ENCODE assay signal across 9 cellular contexts in genomic region chr19:51691122-51692064, GRCh38. TPM values are rescaled to one million over a fixed set of nuclear protein-coding genes. Genes with fewer than 3 reads are reported as not detected.
DNase-seq lines count a peak whose midpoint lies in the region; ATAC-seq, FAIRE-seq and TF ChIP-seq lines count a peak whose summit lies in the region.
"Had no signal": no experiment of that assay in that cellular context is flagged by ENCODE, and none has a peak within 500 bp of the region (broad histone marks: within the 10 kb centered on the region; RNA-seq: fewer than 3 reads in every experiment).

No MANE protein-coding gene starts in this region.

- H3K4me1 ChIP-seq in adrenal gland (replicated peaks in 1 of 2) (peaks cover 25 to 43% of the 10 kb centered on the region in 2 donors), kidney (ENCODE audit: control insufficient read depth in 1 of 2, insufficient read depth in 1 of 2, low read depth in 1 of 2, low read length in 2 of 2) (peaks cover 18 to 25% of the 10 kb centered on the region in 2 donors)

- H3K36me3 ChIP-seq in adrenal gland (replicated peaks in 1 of 2) (peaks cover 0 to 30% of the 10 kb centered on the region in 2 donors), kidney (ENCODE audit: control insufficient read depth in 1 of 2, insufficient read depth in 2 of 2, low read length in 2 of 2) (peaks cover 7 to 16% of the 10 kb centered on the region in 2 donors)

- no peak for DNase-seq in left cardiac atrium
- no peak for DNase-seq in left ventricle myocardium superior
- peak in 3 of 7 donors; percentile 22 to 46 (median 27) for DNase-seq in adrenal gland
- peak; percentile 64 for DNase-seq in kidney
- no peak for DNase-seq in substantia nigra (lab: John Stamatoyannopoulos, UW)
- DNase-seq in stimulated activated CD4-positive, alpha-beta T cell treated with anti-CD3 and anti-CD28 coated beads, Interleukin-4, amount 100 ng/mL, for 24 hours, result no peak
- no peak for DNase-seq in NCI-H1694 treated with DMSO at 0.1 percent for 48 hours (lab: John Stamatoyannopoulos, UW)

- intact Hi-C loops in left cardiac atrium (cut with DNase I), result no loop called here
- intact Hi-C loops in left ventricle myocardium superior (cut with micrococcal nuclease), result no loop called here
- intact Hi-C loops in adrenal gland (cut with DNase I), result no loop called here
- intact Hi-C loops in kidney (cut with DNase I), result no loop called here

- H3K27ac ChIP-seq in adrenal gland (peak overlapping the region; percentile 73 to 97 (median 90)), kidney (ENCODE audit: low read depth in 2 of 2, low read length in 2 of 2) (peak overlapping the region; percentile 83 to 94), substantia nigra (ENCODE audit: low read depth, low read length, poor library complexity, severe bottlenecking) (peak overlapping the region; percentile 98)

- TF ChIP-seq CTCF in adrenal gland (IDR thresholded peaks at IDR 0.05), result no peak
- no peak for TF ChIP-seq CTCF in kidney (IDR thresholded peaks at IDR 0.05; ENCODE audit: borderline replicate concordance, extremely low read depth, insufficient read depth)

- ATAC-seq in left cardiac atrium (peak; percentile 0 to 1), left ventricle myocardium superior (no peak), esophagus mucosa (no peak)

- H3K9me3 ChIP-seq in adrenal gland (replicated peaks in 1 of 3) (no peaks in the 10 kb centered on the region), kidney (ENCODE audit: control insufficient read depth in 1 of 2, low read length in 2 of 2) (no peaks in the 10 kb centered on the region)

- peak overlapping the region; percentile 19 to 53 for H3K9ac ChIP-seq in kidney (ENCODE audit: low read length in 2 of 2)

- H3K4me3 ChIP-seq in adrenal gland (peak overlapping the region in 3 of 4 donors; percentile 22 to 97 (median 78)), kidney (ENCODE audit: low read length in 2 of 2) (peak overlapping the region; percentile 69 to 91)

- no peaks in the 10 kb centered on the region for H3K27me3 ChIP-seq in adrenal gland

- no peak for TF ChIP-seq POLR2A in adrenal gland (IDR thresholded peaks at IDR 0.05)

- no peak for FAIRE-seq in kidney (lab: Jason Lieb, UNC)

- WGBS in adrenal gland, 4 donors, result 9 to 23% (median 18%) methylated on average over 16 of the region's 16 CpGs

RNA-seq across cellular contexts. Expression of gene SPACA6, which starts 1.7 kb away (rescaled TPM):
- total RNA-seq in left cardiac atrium (10 to 100 TPM; 11.7 to 17.1 TPM), left ventricle myocardium superior (13.9 TPM), adrenal gland (10 to 100 TPM in 7 of 8 donors, 1 to 10 TPM in 1; 2.2 to 56.0 (median 25.2) TPM), kidney (25.4 TPM), esophagus mucosa (3.0 TPM)
- polyA plus RNA-seq in adrenal gland (100 to 1,000 TPM in 2 of 3 donors, 1 to 10 TPM in 1; 4.0 to 291 (median 123) TPM), kidney (ENCODE audit: insufficient read depth, low read depth, low replicate concordance) (18.9 TPM)

RNA-seq across cellular contexts. Expression of gene HAS1, which starts 32.4 kb away (rescaled TPM):
- total RNA-seq in left cardiac atrium (1 to 10 TPM; 7.2 to 8.7 TPM), left ventricle myocardium superior (3.2 TPM), adrenal gland (under 1 TPM in 3 of 8 donors, not detected in 5; 0.14 to 0.31 (median 0.17) TPM), kidney (not detected), esophagus mucosa (not detected)
- polyA plus RNA-seq in adrenal gland (1 to 10 TPM in 1 of 3 donors, under 1 TPM in 1, not detected in 1; 0.24 to 3.1 TPM), kidney (ENCODE audit: insufficient read depth, low read depth, low replicate concordance) (not detected)
- total RNA-seq: dermis microvascular lymphatic vessel endothelial cell had no signal

RNA-seq across cellular contexts. Expression of gene SIGLEC14, which starts 44.8 kb away (rescaled TPM):
- 1 to 10 TPM; 1.2 to 4.2 TPM for total RNA-seq in left cardiac atrium
- 0.94 TPM for total RNA-seq in left ventricle myocardium superior
- total RNA-seq in adrenal gland, result 10 to 100 TPM in 4 of 8 donors, 1 to 10 TPM in 2, under 1 TPM in 1, not detected in 1; 0.72 to 29.0 (median 13.3) TPM
- polyA plus RNA-seq in adrenal gland, result 1 to 10 TPM; 1.2 to 3.6 (median 2.7) TPM
- total RNA-seq in kidney, result 11.5 TPM
- polyA plus RNA-seq in kidney (ENCODE audit: insufficient read depth, low read depth, low replicate concordance), result 0.26 TPM
- 0.80 TPM for total RNA-seq in esophagus mucosa
- total RNA-seq: dermis microvascular lymphatic vessel endothelial cell had no signal

Comparison
In these comparisons a context has a peak if more than half of its experiments do, and no peak if none do; other contexts are left out.
1. ATAC-seq: peak in left cardiac atrium (2 of 2); none in left ventricle myocardium superior (single experiment) and esophagus mucosa (single experiment).
2. Peak in every context shown above with its lines, with median percentiles within 50 percentile points of each other: H3K27ac ChIP-seq.